ENCODE assay signal across 21 cellular contexts in the genomic region with DNA sequence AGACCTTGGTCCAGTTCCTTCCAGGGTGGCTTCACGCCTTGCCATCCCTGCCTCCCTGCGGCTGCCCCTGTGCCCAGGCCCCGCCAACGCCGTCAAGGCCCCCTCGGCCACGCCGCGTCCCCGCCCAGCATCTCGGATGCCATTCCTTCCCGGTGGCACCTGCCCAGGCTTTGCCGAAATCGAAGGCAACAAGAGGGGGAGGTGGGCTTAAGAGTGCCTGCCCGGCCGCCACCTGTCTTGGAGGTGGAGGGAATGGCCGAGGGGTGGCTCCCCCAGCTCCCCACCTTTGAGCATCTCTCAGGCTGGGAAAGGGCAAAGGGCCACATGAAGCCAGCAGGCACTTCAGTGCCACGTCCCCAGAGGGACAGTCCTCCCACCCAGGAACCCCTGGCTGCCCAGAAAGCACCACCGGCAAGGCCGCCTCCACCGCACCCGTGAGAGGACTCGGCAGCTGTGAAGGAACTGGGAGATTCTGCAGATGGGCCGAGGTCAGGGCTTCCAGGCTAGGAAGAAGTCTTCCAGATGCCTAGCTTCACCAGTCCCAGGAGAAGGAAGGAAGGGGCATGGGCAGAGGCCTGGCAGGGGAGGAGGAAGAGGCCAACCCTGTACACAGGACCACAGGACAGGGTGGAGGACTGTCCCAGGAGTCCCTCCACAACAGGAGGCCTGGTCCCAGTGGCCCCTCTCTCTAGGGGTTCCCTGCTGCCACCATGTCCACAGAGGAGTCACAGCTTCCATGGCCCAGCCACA.
DNase-seq lines count a peak whose midpoint lies in the region; ATAC-seq and TF ChIP-seq lines count a peak whose summit lies in the region.
"Had no signal": no experiment of that assay in that cellular context is flagged by ENCODE, and none has a peak within 500 bp of the region (broad histone marks: within the 10 kb centered on the region; RNA-seq: fewer than 3 reads in every experiment).

No MANE protein-coding gene starts in this region.

- H3K4me1 ChIP-seq in left ventricle myocardium inferior (peaks cover 98% of the 10 kb centered on the region), esophagus muscularis mucosa (peaks cover 78 to 98% (median 85%) of the 10 kb centered on the region in 4 donors), psoas muscle (peaks cover 41% of the 10 kb centered on the region)

- TF ChIP-seq CTCF in left ventricle myocardium inferior (IDR thresholded peaks at IDR 0.05; ENCODE audit: borderline replicate concordance), result no peak
- no peak for TF ChIP-seq CTCF in esophagus muscularis mucosa (IDR thresholded peaks at IDR 0.05)
- no peak for TF ChIP-seq CTCF in psoas muscle (IDR thresholded peaks at IDR 0.05)

- ATAC-seq in Right ventricle myocardium inferior, result no peak
- no peak for ATAC-seq in psoas muscle
- no peak for ATAC-seq in activated T-helper 17 cell treated with anti-CD3 and anti-CD28 coated beads, Interleukin-2, amount 50 U/mL, for 72 hours (replicated peaks)
- ATAC-seq: left cardiac atrium, mucosa of descending colon, Panc1, sciatic nerve had no signal

- H3K4me3 ChIP-seq in left ventricle myocardium inferior (no peak overlapping the region), esophagus muscularis mucosa (no peak overlapping the region), psoas muscle (no peak overlapping the region)
- H3K4me3 ChIP-seq: mucosa of descending colon had no signal

- H3K36me3 ChIP-seq in left ventricle myocardium inferior, result no peaks in the 10 kb centered on the region
- H3K36me3 ChIP-seq in esophagus muscularis mucosa, result peaks cover 0 to 38% (median 33%) of the 10 kb centered on the region in 4 donors
- peaks cover 0 to 3% of the 10 kb centered on the region in 2 donors for H3K36me3 ChIP-seq in psoas muscle (ENCODE audit: insufficient read depth in 1 of 2, low read depth in 1 of 2)
- H3K36me3 ChIP-seq: neutrophil had no signal

- DNase-seq in left ventricle myocardium inferior (no peak), Right ventricle myocardium inferior (ENCODE audit: missing footprints) (no peak), esophagus muscularis mucosa (ENCODE audit: extremely low spot score) (no peak), psoas muscle (no peak), RPMI8226 (no peak), inferior parietal cortex (ENCODE audit: extremely low spot score) (no peak), DMS53 treated with DMSO at 0.1 percent for 48 hours (lab: John Stamatoyannopoulos, UW; ENCODE audit: unreplicated experiment) (no peak)
- DNase-seq: activated CD4-positive, alpha-beta T cell treated with anti-CD3 and anti-CD28 coated beads, Interleukin-2, amount 10 ng/mL, durations not matched to agents 24 days and 14 days; activated CD8-positive, alpha-beta memory T cell treated with anti-CD3 and anti-CD28 coated beads, Interleukin-2, amount 50 U/mL, for 48 hours; activated gamma-delta T cell; CD4-positive, alpha-beta memory T cell; left cardiac atrium; NCI-H1417 treated with DMSO at 0.1 percent for 48 hours; NCI-H2171 treated with DMSO at 0.1 percent for 48 hours; NCI-H748 treated with DMSO at 0.1 percent for 48 hours; stimulated activated CD4-positive, alpha-beta T cell treated with anti-CD3 and anti-CD28 coated beads, Interleukin-2, amount 100 ng/mL, for 24 hours had no signal

- H3K9me3 ChIP-seq in left ventricle myocardium inferior (replicated peaks), result no peaks in the 10 kb centered on the region
- no peaks in the 10 kb centered on the region for H3K9me3 ChIP-seq in esophagus muscularis mucosa
- H3K9me3 ChIP-seq in psoas muscle, result no peaks in the 10 kb centered on the region
- H3K9me3 ChIP-seq: mucosa of descending colon, neutrophil had no signal

- 94% methylated on average over 20 of the region's 24 CpGs for WGBS in esophagus muscularis mucosa
- 85 to 93% (median 87%) methylated on average over 23 to 24 of the region's 24 CpGs for WGBS in psoas muscle, 3 donors

- H3K27ac ChIP-seq in left ventricle myocardium inferior (replicated peaks) (peak overlapping the region; percentile 49), esophagus muscularis mucosa (replicated peaks in 1 of 4) (peak overlapping the region; percentile 69 to 75 (median 74)), psoas muscle (peak overlapping the region; percentile 65)
- H3K27ac ChIP-seq: neutrophil had no signal

- H3K27me3 ChIP-seq in left ventricle myocardium inferior (ENCODE audit: low read depth), result no peaks in the 10 kb centered on the region
- no peaks in the 10 kb centered on the region for H3K27me3 ChIP-seq in esophagus muscularis mucosa
- H3K27me3 ChIP-seq in psoas muscle (ENCODE audit: insufficient read depth in 3 of 3, low read length in 2 of 3), result no peaks in the 10 kb centered on the region

- no peak for TF ChIP-seq EP300 in esophagus muscularis mucosa (IDR thresholded peaks at IDR 0.05)

- intact Hi-C loops in left ventricle myocardium inferior (cut with micrococcal nuclease), result no loop called here
- intact Hi-C loops in Right ventricle myocardium inferior (cut with DNase I), result no loop called here
- intact Hi-C loops in esophagus muscularis mucosa (cut with DNase I), result no loop called here
- intact Hi-C loops in psoas muscle (cut with DNase I), result no loop called here

- no peak overlapping the region for H3K27ac Mint-ChIP-seq in activated T-helper 17 cell treated with anti-CD3 and anti-CD28 coated beads, Interleukin-2, amount 50 U/mL, for 72 hours
- H3K27ac Mint-ChIP-seq: activated CD4-positive, alpha-beta T cell treated with anti-CD3 and anti-CD28 coated beads, Interleukin-2, amount 10 ng/mL, durations not matched to agents 24 days and 14 days had no signal

- H3K36me3 Mint-ChIP-seq in activated T-helper 17 cell treated with anti-CD3 and anti-CD28 coated beads, Interleukin-2, amount 50 U/mL, for 72 hours (ENCODE audit: low read depth), result no peaks in the 10 kb centered on the region

- no peaks in the 10 kb centered on the region for H3K27me3 Mint-ChIP-seq in activated T-helper 17 cell treated with anti-CD3 and anti-CD28 coated beads, Interleukin-2, amount 50 U/mL, for 72 hours
- H3K27me3 Mint-ChIP-seq: activated CD4-positive, alpha-beta T cell treated with anti-CD3 and anti-CD28 coated beads, Interleukin-2, amount 10 ng/mL, durations not matched to agents 24 days and 14 days; CD4-positive, alpha-beta memory T cell had no signal

- no peaks in the 10 kb centered on the region for H3K9me3 Mint-ChIP-seq in activated T-helper 17 cell treated with anti-CD3 and anti-CD28 coated beads, Interleukin-2, amount 50 U/mL, for 72 hours
- H3K9me3 Mint-ChIP-seq: activated CD4-positive, alpha-beta T cell treated with anti-CD3 and anti-CD28 coated beads, Interleukin-2, amount 10 ng/mL, durations not matched to agents 24 days and 14 days; CD4-positive, alpha-beta memory T cell had no signal

- H3K4me3 Mint-ChIP-seq in activated T-helper 17 cell treated with anti-CD3 and anti-CD28 coated beads, Interleukin-2, amount 50 U/mL, for 72 hours, result no peak overlapping the region
- H3K4me3 Mint-ChIP-seq: activated CD4-positive, alpha-beta T cell treated with anti-CD3 and anti-CD28 coated beads, Interleukin-2, amount 10 ng/mL, durations not matched to agents 24 days and 14 days; CD4-positive, alpha-beta memory T cell had no signal

- H3K4me1 Mint-ChIP-seq in activated T-helper 17 cell treated with anti-CD3 and anti-CD28 coated beads, Interleukin-2, amount 50 U/mL, for 72 hours, result no peaks in the 10 kb centered on the region
- H3K4me1 Mint-ChIP-seq: CD4-positive, alpha-beta memory T cell had no signal

- TF ChIP-seq POLR2A in esophagus muscularis mucosa (IDR thresholded peaks at IDR 0.05; ENCODE audit: low read depth), result no peak
